ENCODE assay signal across 10 cellular contexts in the genomic region with DNA sequence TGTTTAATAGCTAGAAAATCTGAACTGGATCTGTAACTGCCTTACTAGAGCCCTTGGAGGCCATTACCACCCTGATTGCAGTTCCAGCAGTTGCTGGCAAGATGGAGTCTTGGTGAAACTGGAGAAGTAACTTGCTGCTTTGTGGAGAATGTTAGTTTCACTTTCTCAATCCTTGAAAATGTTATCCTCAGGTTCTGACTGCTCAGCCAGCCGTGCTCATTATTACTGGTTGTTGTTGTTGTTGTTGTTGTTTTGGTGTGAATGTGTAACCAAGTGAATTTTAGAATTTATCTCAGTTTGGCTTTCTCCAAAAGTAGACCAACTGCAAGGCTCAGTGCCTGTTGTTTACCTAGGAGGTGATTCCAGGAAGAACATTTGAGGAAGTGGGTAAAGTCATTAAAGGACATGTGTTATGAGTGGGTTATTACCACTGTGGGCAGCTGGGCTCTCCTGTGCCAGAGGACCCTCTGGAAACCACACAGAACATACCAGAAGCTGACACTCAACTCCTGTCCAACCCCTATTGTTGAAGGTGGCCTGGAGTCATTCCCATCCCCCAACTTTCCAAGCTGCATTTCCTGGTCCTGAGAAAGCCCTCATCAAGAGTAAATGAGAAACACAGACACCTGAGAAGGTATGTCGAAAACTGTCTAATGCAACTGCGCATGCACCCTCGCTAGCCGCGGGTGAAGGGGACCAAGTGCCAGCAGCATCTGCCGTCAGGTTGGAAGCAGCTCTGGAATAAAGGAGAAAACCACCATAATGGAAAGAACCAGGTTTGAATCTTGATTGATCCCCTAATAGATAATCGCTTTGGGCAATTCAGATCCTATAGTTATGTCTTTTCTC.
DNase-seq lines count a peak whose midpoint lies in the region; ATAC-seq, FAIRE-seq and TF ChIP-seq lines count a peak whose summit lies in the region.
"Had no signal": no experiment of that assay in that cellular context is flagged by ENCODE, and none has a peak within 500 bp of the region (broad histone marks: within the 10 kb centered on the region; RNA-seq: fewer than 3 reads in every experiment).

No MANE protein-coding gene starts in this region.

- H3K79me2 ChIP-seq in OCI-LY3 (ENCODE audit: low read length), result no peaks in the 10 kb centered on the region

- H3K9me3 ChIP-seq in OCI-LY3 (ENCODE audit: insufficient read depth, low read length), result no peaks in the 10 kb centered on the region

- TF ChIP-seq CTCF in OCI-LY3 (IDR thresholded peaks at IDR 0.05; ENCODE audit: low read depth, low read length) (no peak), fibroblast of the aortic adventitia (IDR thresholded peaks at IDR 0.05; ENCODE audit: insufficient read depth, low read length) (no peak)

- peak overlapping the region; percentile 45; the same call in 1 of the 2 replicates for H2AFZ ChIP-seq in OCI-LY3 (ENCODE audit: low read depth, low read length)

- H3K4me1 ChIP-seq in OCI-LY3 (ENCODE audit: low read length), result peaks cover 11% of the 10 kb centered on the region

- no peak overlapping the region for H3K27ac ChIP-seq in OCI-LY3 (ENCODE audit: low read length)

- no peaks in the 10 kb centered on the region for H4K20me1 ChIP-seq in OCI-LY3 (ENCODE audit: insufficient read depth, low read length)

- ATAC-seq in GM18505 (IDR thresholded peaks at IDR 0.05; ENCODE audit: unreplicated experiment) (no peak), GM21423 (IDR thresholded peaks at IDR 0.05; ENCODE audit: unreplicated experiment) (no peak), HG03439 (IDR thresholded peaks at IDR 0.05; ENCODE audit: unreplicated experiment) (no peak)
- ATAC-seq: activated CD4-positive, CD25-positive, alpha-beta regulatory T cell treated with anti-CD3 and anti-CD28 coated beads, Interleukin-2, amount 50 U/mL, for 24 hours had no signal

- H3K27me3 ChIP-seq in OCI-LY3 (ENCODE audit: low read depth, low read length), result no peaks in the 10 kb centered on the region

- TF ChIP-seq POLR2A in GM12891 (IDR thresholded peaks at IDR 0.05; ENCODE audit: low read depth, low read length) (no peak), GM18505 (IDR thresholded peaks at IDR 0.05; ENCODE audit: borderline replicate concordance, extremely low read depth, insufficient read depth, insufficient read length) (no peak)

- peak; percentile 18 for DNase-seq in AG08396 (ENCODE audit: low spot score)
- no peak for DNase-seq in GM12891 (ENCODE audit: insufficient read length, low spot score)
- peak; percentile 26 for DNase-seq in fibroblast of the aortic adventitia (ENCODE audit: low read depth)
- DNase-seq in head of caudate nucleus, result no peak
- DNase-seq: aorta had no signal

- H3K9ac ChIP-seq in OCI-LY3 (ENCODE audit: low read length), result no peak overlapping the region

- no peak for FAIRE-seq in GM12891 (lab: Jason Lieb, UNC)

- no peak overlapping the region for H3K4me3 ChIP-seq in OCI-LY3 (ENCODE audit: low read length)
- no peak overlapping the region for H3K4me3 ChIP-seq in fibroblast of the aortic adventitia (ENCODE audit: low read depth, low read length)

- no peaks in the 10 kb centered on the region for H3K36me3 ChIP-seq in OCI-LY3 (replicated peaks; ENCODE audit: low read depth, low read length)

- H3K4me2 ChIP-seq in OCI-LY3 (ENCODE audit: low read length), result peak overlapping the region; percentile 43

- intact Hi-C loops in head of caudate nucleus (cut with DNase I), result no loop called here

TF ChIP-seq in GM12891, 5 proteins besides CTCF, POLR2A, EP300 and RAD21:
- TF ChIP-seq PAX5 (IDR thresholded peaks at IDR 0.05; ENCODE audit: insufficient read depth, low read length, severe bottlenecking), result no peak
- peak; percentile 84 for TF ChIP-seq SPI1 (IDR thresholded peaks at IDR 0.05; ENCODE audit: low read depth, low read length)
- TF ChIP-seq POLR2AphosphoS5 (IDR thresholded peaks at IDR 0.05; ENCODE audit: low read depth, low read length), result no peak

Comparison
In these comparisons a context has a peak if more than half of its experiments do, and no peak if none do; other contexts are left out.
1. DNase-seq: peak in AG08396 (single experiment) and fibroblast of the aortic adventitia (single experiment); none in GM12891 (single experiment) and head of caudate nucleus (0 of 42).